In genomic region chr4:65416875-65417274, GRCh38 we compare ENCODE assay signal across 12 cellular contexts.
DNase-seq lines count a peak whose midpoint lies in the region; ATAC-seq and TF ChIP-seq lines count a peak whose summit lies in the region.
"Had no signal": no experiment of that assay in that cellular context is flagged by ENCODE, and none has a peak within 500 bp of the region (broad histone marks: within the 10 kb centered on the region; RNA-seq: fewer than 3 reads in every experiment).

No MANE protein-coding gene starts in this region.

- H3K27ac Mint-ChIP-seq in activated T-helper 17 cell treated with anti-CD3 and anti-CD28 coated beads, Interleukin-2, amount 50 U/mL, for 72 hours: no peak overlapping the region
- no peak overlapping the region for H3K27ac Mint-ChIP-seq in stimulated activated effector memory CD8-positive, alpha-beta T cell treated with anti-CD3 and anti-CD28 coated beads, Interleukin-12 subunit alpha, Interleukin-12 subunit beta, amount 100 ng/mL, for 72 hours
- H3K27ac Mint-ChIP-seq: naive thymus-derived CD8-positive, alpha-beta T cell had no signal

- intact Hi-C loops in A673 (cut with micrococcal nuclease; ENCODE audit: unreplicated experiment) (no loop called here), right cardiac atrium (cut with DNase I) (no loop called here)

- no peak overlapping the region for H4K91ac ChIP-seq in trophoblast cell (ENCODE audit: low read depth, low read length)

- WGBS in right cardiac atrium: 17% methylated on average over 3 of the region's 3 CpGs
- no CpG with 5 or more reads among the region's 3 CpGs for WGBS in trophoblast cell (ENCODE audit: extremely low coverage, insufficient coverage, insufficient read length)

- no peak overlapping the region for H3K4me3 Mint-ChIP-seq in activated T-helper 17 cell treated with anti-CD3 and anti-CD28 coated beads, Interleukin-2, amount 50 U/mL, for 72 hours
- no peak overlapping the region for H3K4me3 Mint-ChIP-seq in stimulated activated effector memory CD8-positive, alpha-beta T cell treated with anti-CD3 and anti-CD28 coated beads, Interleukin-12 subunit alpha, Interleukin-12 subunit beta, amount 100 ng/mL, for 72 hours
- H3K4me3 Mint-ChIP-seq: naive thymus-derived CD8-positive, alpha-beta T cell had no signal

- no TSS peak for BruUV-seq in A673 (replicated peaks; lab: Mats Ljungman, UMichigan)

- H3K9me3 ChIP-seq in A673 (ENCODE audit: low read depth, low read length, poor library complexity, severe bottlenecking) (no peaks in the 10 kb centered on the region), right cardiac atrium (ENCODE audit: control insufficient read depth, low read length) (no peaks in the 10 kb centered on the region), trophoblast cell (ENCODE audit: insufficient read depth, low read depth, low read length) (no peaks in the 10 kb centered on the region)
- H3K9me3 ChIP-seq: BLaER1 treated with 17β-estradiol and CSF1 and Interleukin-3, amounts not matched to agents 10 nM and 100 nM; Peyer's patch had no signal

- no peak overlapping the region for H4K12ac ChIP-seq in trophoblast cell (ENCODE audit: low read depth, low read length)

- H3K9me3 Mint-ChIP-seq in activated T-helper 17 cell treated with anti-CD3 and anti-CD28 coated beads, Interleukin-2, amount 50 U/mL, for 72 hours: peaks cover 3% of the 10 kb centered on the region
- no peaks in the 10 kb centered on the region for H3K9me3 Mint-ChIP-seq in stimulated activated effector memory CD8-positive, alpha-beta T cell treated with anti-CD3 and anti-CD28 coated beads, Interleukin-12 subunit alpha, Interleukin-12 subunit beta, amount 100 ng/mL, for 72 hours

- no peak overlapping the region for H3K23ac ChIP-seq in trophoblast cell (ENCODE audit: low read length)

- TF ChIP-seq CTCF in A673 (conservative IDR thresholded peaks at IDR 0.05; ENCODE audit: low read depth, low read length): no peak

- H3K79me1 ChIP-seq in trophoblast cell (ENCODE audit: low read length): no peaks in the 10 kb centered on the region

- peak; percentile 2 for DNase-seq in A673 (ENCODE audit: low spot score)
- peak; percentile 0 for DNase-seq in M059J (ENCODE audit: low read depth)
- peak; percentile 96 for DNase-seq in SHP77 treated with DMSO at 0.1 percent for 48 hours (lab: John Stamatoyannopoulos, UW)
- peak; percentile 25 to 73 (median 65) for DNase-seq in right cardiac atrium
- DNase-seq in trophoblast cell: no peak
- no peak for DNase-seq in stimulated activated effector memory CD8-positive, alpha-beta T cell treated with anti-CD3 and anti-CD28 coated beads, Interleukin-12 subunit alpha, Interleukin-12 subunit beta, amount 100 ng/mL, for 72 hours (ENCODE audit: low spot score in 2 of 2)
- no peak for DNase-seq in KG1 (lab: John Stamatoyannopoulos, UW)
- DNase-seq: activated CD4-positive, alpha-beta T cell treated with anti-CD3 and anti-CD28 coated beads for 48 hours; naive thymus-derived CD8-positive, alpha-beta T cell had no signal

- H3K36me3 ChIP-seq in A673 (ENCODE audit: insufficient read depth, low read length, poor library complexity, severe bottlenecking) (no peaks in the 10 kb centered on the region), trophoblast cell (ENCODE audit: control insufficient read depth in 1 of 2, insufficient read depth in 2 of 2, low read length in 2 of 2) (no peaks in the 10 kb centered on the region)
- H3K36me3 ChIP-seq: BLaER1 treated with 17β-estradiol and CSF1 and Interleukin-3, amounts not matched to agents 10 nM and 100 nM; Peyer's patch had no signal

- no peak overlapping the region for H2AK5ac ChIP-seq in trophoblast cell (ENCODE audit: low read length)

- H4K8ac ChIP-seq in trophoblast cell (ENCODE audit: low read depth, low read length): no peak overlapping the region

- no peak overlapping the region for H2AFZ ChIP-seq in trophoblast cell (ENCODE audit: insufficient read depth, low read length, poor library complexity)

- no peak overlapping the region for H2BK12ac ChIP-seq in trophoblast cell (ENCODE audit: low read length)

- H3K27me3 ChIP-seq in A673 (replicated peaks; ENCODE audit: insufficient read depth, low read depth, low read length, poor library complexity) (no peaks in the 10 kb centered on the region), right cardiac atrium (ENCODE audit: control insufficient read depth, insufficient read depth) (no peaks in the 10 kb centered on the region), trophoblast cell (ENCODE audit: insufficient read depth, low read length) (no peaks in the 10 kb centered on the region)
- H3K27me3 ChIP-seq: BLaER1 treated with 17β-estradiol and CSF1 and Interleukin-3, amounts not matched to agents 10 nM and 100 nM; Peyer's patch had no signal

- H3K4me3 ChIP-seq in A673 (ENCODE audit: low read depth, low read length, poor library complexity, severe bottlenecking) (no peak overlapping the region), right cardiac atrium (ENCODE audit: low read length) (no peak overlapping the region), trophoblast cell (ENCODE audit: low read depth, low read length) (no peak overlapping the region)
- H3K4me3 ChIP-seq: BLaER1 treated with 17β-estradiol and CSF1 and Interleukin-3, amounts not matched to agents 10 nM and 100 nM; Peyer's patch had no signal

- CTCF ChIA-PET in A673 (lab: Charles Lee): no interaction called here

- H3K79me2 ChIP-seq in trophoblast cell (ENCODE audit: control insufficient read depth, insufficient read depth, low read length, poor library complexity): no peaks in the 10 kb centered on the region

- H3K18ac ChIP-seq in trophoblast cell (ENCODE audit: low read length): no peak overlapping the region

- H3K27ac ChIP-seq in A673 (ENCODE audit: low read depth, low read length, poor library complexity, severe bottlenecking): no peak overlapping the region
- H3K27ac ChIP-seq in right cardiac atrium (ENCODE audit: low read length): no peak overlapping the region
- no peak overlapping the region for H3K27ac ChIP-seq in trophoblast cell (ENCODE audit: low read depth, low read length)
- H3K27ac ChIP-seq: BLaER1 treated with 17β-estradiol and CSF1 and Interleukin-3, amounts not matched to agents 10 nM and 100 nM; Peyer's patch had no signal

- no peak overlapping the region for H3K14ac ChIP-seq in trophoblast cell (ENCODE audit: low read length)

- POLR2A ChIA-PET in A673 (lab: Charles Lee; ENCODE audit: low non-redundant PET): no interaction called here

- peak; percentile 71 to 89 for ATAC-seq in right cardiac atrium
- ATAC-seq in activated T-helper 17 cell treated with anti-CD3 and anti-CD28 coated beads, Interleukin-2, amount 50 U/mL, for 72 hours (replicated peaks): no peak
- no peak for ATAC-seq in stimulated activated effector memory CD8-positive, alpha-beta T cell treated with anti-CD3 and anti-CD28 coated beads, Interleukin-12 subunit alpha, Interleukin-12 subunit beta, amount 100 ng/mL, for 72 hours
- ATAC-seq: naive thymus-derived CD8-positive, alpha-beta T cell had no signal

- H3K4me1 Mint-ChIP-seq in activated T-helper 17 cell treated with anti-CD3 and anti-CD28 coated beads, Interleukin-2, amount 50 U/mL, for 72 hours: no peaks in the 10 kb centered on the region
- H3K4me1 Mint-ChIP-seq in stimulated activated effector memory CD8-positive, alpha-beta T cell treated with anti-CD3 and anti-CD28 coated beads, Interleukin-12 subunit alpha, Interleukin-12 subunit beta, amount 100 ng/mL, for 72 hours: no peaks in the 10 kb centered on the region
- H3K4me1 Mint-ChIP-seq: naive thymus-derived CD8-positive, alpha-beta T cell had no signal

- H3K36me3 Mint-ChIP-seq in activated T-helper 17 cell treated with anti-CD3 and anti-CD28 coated beads, Interleukin-2, amount 50 U/mL, for 72 hours (ENCODE audit: low read depth): no peaks in the 10 kb centered on the region
- no peaks in the 10 kb centered on the region for H3K36me3 Mint-ChIP-seq in stimulated activated effector memory CD8-positive, alpha-beta T cell treated with anti-CD3 and anti-CD28 coated beads, Interleukin-12 subunit alpha, Interleukin-12 subunit beta, amount 100 ng/mL, for 72 hours
- H3K36me3 Mint-ChIP-seq: naive thymus-derived CD8-positive, alpha-beta T cell had no signal

- H3K4me1 ChIP-seq in A673 (ENCODE audit: insufficient read depth, low read length, poor library complexity, severe bottlenecking) (no peaks in the 10 kb centered on the region), right cardiac atrium (ENCODE audit: control insufficient read depth, insufficient read depth, low read length) (no peaks in the 10 kb centered on the region), trophoblast cell (ENCODE audit: control insufficient read depth in 1 of 2, insufficient read depth in 2 of 2, low read length in 2 of 2) (no peaks in the 10 kb centered on the region)
- H3K4me1 ChIP-seq: BLaER1 treated with 17β-estradiol and CSF1 and Interleukin-3, amounts not matched to agents 10 nM and 100 nM; Peyer's patch had no signal

- no peak overlapping the region for H3K4me2 ChIP-seq in trophoblast cell (ENCODE audit: low read length)
- H3K4me2 ChIP-seq: BLaER1 treated with 17β-estradiol and CSF1 and Interleukin-3, amounts not matched to agents 10 nM and 100 nM had no signal

- H3K27me3 Mint-ChIP-seq in activated T-helper 17 cell treated with anti-CD3 and anti-CD28 coated beads, Interleukin-2, amount 50 U/mL, for 72 hours: no peaks in the 10 kb centered on the region
- H3K27me3 Mint-ChIP-seq: naive thymus-derived CD8-positive, alpha-beta T cell had no signal

- H2BK5ac ChIP-seq in trophoblast cell (ENCODE audit: low read depth, low read length, poor library complexity): no peak overlapping the region

- H3K4ac ChIP-seq in trophoblast cell (ENCODE audit: low read depth, low read length): no peak overlapping the region

- H2BK120ac ChIP-seq in trophoblast cell (ENCODE audit: insufficient read depth, low read length, poor library complexity): no peak overlapping the region

- no peak overlapping the region for H3K9ac ChIP-seq in trophoblast cell (ENCODE audit: low read length)
- H3K9ac ChIP-seq: BLaER1 treated with 17β-estradiol and CSF1 and Interleukin-3, amounts not matched to agents 10 nM and 100 nM had no signal

Comparison
In these comparisons a context has a peak if more than half of its experiments do, and no peak if none do; other contexts are left out.
1. DNase-seq: peak in A673 (single experiment), M059J (single experiment), SHP77 treated with DMSO at 0.1 percent for 48 hours (single experiment) and right cardiac atrium (3 of 3); none in trophoblast cell (0 of 2), stimulated activated effector memory CD8-positive, alpha-beta T cell treated with anti-CD3 and anti-CD28 coated beads, Interleukin-12 subunit alpha, Interleukin-12 subunit beta, amount 100 ng/mL, for 72 hours (0 of 2) and KG1 (single experiment).
2. ATAC-seq: peak in right cardiac atrium (2 of 2); none in activated T-helper 17 cell treated with anti-CD3 and anti-CD28 coated beads, Interleukin-2, amount 50 U/mL, for 72 hours (single experiment) and stimulated activated effector memory CD8-positive, alpha-beta T cell treated with anti-CD3 and anti-CD28 coated beads, Interleukin-12 subunit alpha, Interleukin-12 subunit beta, amount 100 ng/mL, for 72 hours (single experiment).